22 cellular contexts compared by ENCODE assay signal in genomic region chr12:108021129-108021528, GRCh38.
"Had no signal": no experiment of that assay in that cellular context is flagged by ENCODE, and none has a peak within 500 bp of the region (broad histone marks: within the 10 kb centered on the region; RNA-seq: fewer than 3 reads in every experiment).

No MANE protein-coding gene starts in this region.

- ATAC-seq: activated CD4-positive, CD25-positive, alpha-beta regulatory T cell treated with anti-CD3 and anti-CD28 coated beads, Interleukin-2, amount 50 U/mL, for 24 hours; activated CD8-positive, alpha-beta memory T cell treated with anti-CD3 and anti-CD28 coated beads, Interleukin-2, amount 10 ng/mL, durations not matched to agents 7 days and 5 days; activated CD8-positive, alpha-beta T cell treated with anti-CD3 and anti-CD28 coated beads, Interleukin-2, amount 10 ng/mL, durations not matched to agents 7 days and 5 days; activated naive CD4-positive, alpha-beta T cell treated with anti-CD3 and anti-CD28 coated beads, Interleukin-2, amount 50 U/mL, for 72 hours; esophagus mucosa; T-helper 17 cell had no signal

- DNase-seq: activated B cell treated with CpG ODN at 0.5 μM for 24 hours; activated CD4-positive, alpha-beta T cell treated with anti-CD3 and anti-CD28 coated beads for 48 hours; activated CD4-positive, alpha-beta T cell treated with anti-CD3 and anti-CD28 coated beads, Interleukin-2, amount 50 U/mL, for 1 hour; activated CD4-positive, alpha-beta T cell treated with anti-CD3 and anti-CD28 coated beads, Interleukin-2, amount 50 U/mL, for 48 hours; activated CD8-positive, alpha-beta memory T cell treated with anti-CD3 and anti-CD28 coated beads, Interleukin-2, amount 10 ng/mL, durations not matched to agents 7 days and 5 days; activated CD8-positive, alpha-beta memory T cell treated with anti-CD3 and anti-CD28 coated beads, Interleukin-2, amount 50 U/mL, for 4 hours; activated CD8-positive, alpha-beta T cell treated with anti-CD3 and anti-CD28 coated beads, Interleukin-2, amount 10 ng/mL, durations not matched to agents 7 days and 5 days; activated effector memory CD4-positive, alpha-beta T cell treated with anti-CD3 and anti-CD28 coated beads, Interleukin-2, amount 50 U/mL, for 16 hours; activated naive CD4-positive, alpha-beta T cell treated with anti-CD3 and anti-CD28 coated beads, Interleukin-2, amount 10 ng/mL, durations not matched to agents 7 days and 5 days; activated naive CD8-positive, alpha-beta T cell treated with anti-CD3 and anti-CD28 coated beads, Interleukin-2, amount 10 ng/mL, durations not matched to agents 7 days and 5 days; activated T-cell treated with anti-CD3 and anti-CD28 coated beads, Interleukin-2, amount 50 U/mL, for 1 hour; activated T-cell treated with anti-CD3 and anti-CD28 coated beads, Interleukin-2, amount 50 U/mL, for 48 hours; dorsolateral prefrontal cortex; effector memory CD4-positive, alpha-beta T cell; foreskin fibroblast; head of caudate nucleus; T-helper 17 cell; T1000; WERI-Rb-1 had no signal
